In genomic region chr14:81511110-81511900, GRCh38 we compare ENCODE assay signal across 21 cellular contexts. TPM values are rescaled to one million over a fixed set of nuclear protein-coding genes. Genes with fewer than 3 reads are reported as not detected.
DNase-seq lines count a peak whose midpoint lies in the region; ATAC-seq and TF ChIP-seq lines count a peak whose summit lies in the region.
"Had no signal": no experiment of that assay in that cellular context is flagged by ENCODE, and none has a peak within 500 bp of the region (broad histone marks: within the 10 kb centered on the region; RNA-seq: fewer than 3 reads in every experiment).

No MANE protein-coding gene starts in this region.

- peaks cover 0 to 81% (median 27%) of the 10 kb centered on the region in 3 donors for H3K36me3 Mint-ChIP-seq in naive thymus-derived CD8-positive, alpha-beta T cell
- H3K36me3 Mint-ChIP-seq in glutamatergic neuron (ENCODE audit: unreplicated experiment): peaks cover 26% of the 10 kb centered on the region

- H3K9me3 Mint-ChIP-seq in naive thymus-derived CD8-positive, alpha-beta T cell: no peaks in the 10 kb centered on the region
- H3K9me3 Mint-ChIP-seq in glutamatergic neuron (ENCODE audit: unreplicated experiment): no peaks in the 10 kb centered on the region
- H3K9me3 Mint-ChIP-seq: activated B cell treated with CpG ODN at 0.5 μM for 24 hours; activated T-helper 2 cell treated with anti-CD3 and anti-CD28 coated beads, Interferon-gamma antibody, Interleukin-2, Interleukin-4, amounts not matched to agents 10 μg/mL and 5 μg/mL and 100 μg/mL, durations not matched to agents 14 hours and 24 hours and 36 hours; naive B cell; T-helper 1 cell treated with Interleukin-12 subunit alpha and Interleukin-12 subunit beta and Interleukin-4 antibody, amounts not matched to agents 30 μg/mL and 1 μg/mL, for 36 hours had no signal

- no peaks in the 10 kb centered on the region for H3K27me3 Mint-ChIP-seq in naive thymus-derived CD8-positive, alpha-beta T cell
- no peaks in the 10 kb centered on the region for H3K27me3 Mint-ChIP-seq in glutamatergic neuron (ENCODE audit: unreplicated experiment)
- H3K27me3 Mint-ChIP-seq: activated B cell treated with CpG ODN at 0.5 μM for 24 hours, naive B cell had no signal

- peaks cover 25 to 65% (median 43%) of the 10 kb centered on the region in 4 donors for H3K4me1 Mint-ChIP-seq in naive thymus-derived CD8-positive, alpha-beta T cell
- peaks cover 21% of the 10 kb centered on the region for H3K4me1 Mint-ChIP-seq in glutamatergic neuron (ENCODE audit: low read depth, unreplicated experiment)

- H3K27ac Mint-ChIP-seq in naive thymus-derived CD8-positive, alpha-beta T cell: peak overlapping the region in 7 of 10 donors; percentile 1 to 69 (median 49)
- H3K27ac Mint-ChIP-seq in glutamatergic neuron (ENCODE audit: unreplicated experiment): no peak overlapping the region
- H3K27ac Mint-ChIP-seq: activated B cell treated with CpG ODN at 0.5 μM for 24 hours; activated CD8-positive, alpha-beta T cell treated with anti-CD3 and anti-CD28 coated beads, Interleukin-2, amount 10 ng/mL, durations not matched to agents 7 days and 5 days; activated T-helper 2 cell treated with anti-CD3 and anti-CD28 coated beads, Interferon-gamma antibody, Interleukin-2, Interleukin-4, amounts not matched to agents 10 μg/mL and 5 μg/mL and 100 μg/mL, durations not matched to agents 14 hours and 24 hours and 36 hours; T-helper 1 cell treated with Interleukin-12 subunit alpha and Interleukin-12 subunit beta and Interleukin-4 antibody, amounts not matched to agents 30 μg/mL and 1 μg/mL, for 36 hours had no signal

- ATAC-seq in GM18868 (IDR thresholded peaks at IDR 0.05; ENCODE audit: unreplicated experiment) (peak; percentile 52), GM21825 (IDR thresholded peaks at IDR 0.05; ENCODE audit: unreplicated experiment) (no peak)
- no peak for ATAC-seq in naive thymus-derived CD8-positive, alpha-beta T cell
- ATAC-seq: activated CD8-positive, alpha-beta T cell treated with anti-CD3 and anti-CD28 coated beads, Interleukin-2, amount 10 ng/mL, durations not matched to agents 7 days and 5 days; esophagus mucosa; Right ventricle myocardium inferior had no signal

- H3K4me3 Mint-ChIP-seq in naive thymus-derived CD8-positive, alpha-beta T cell: no peak overlapping the region
- H3K4me3 Mint-ChIP-seq in glutamatergic neuron (ENCODE audit: unreplicated experiment): no peak overlapping the region
- H3K4me3 Mint-ChIP-seq: activated B cell treated with CpG ODN at 0.5 μM for 24 hours; activated CD8-positive, alpha-beta T cell treated with anti-CD3 and anti-CD28 coated beads, Interleukin-2, amount 10 ng/mL, durations not matched to agents 7 days and 5 days; naive B cell; T-helper 1 cell treated with Interleukin-12 subunit alpha and Interleukin-12 subunit beta and Interleukin-4 antibody, amounts not matched to agents 30 μg/mL and 1 μg/mL, for 36 hours had no signal

- DNase-seq in CD1c-positive myeloid dendritic cell (ENCODE audit: extremely low spot score) (peak; percentile 49), amniotic epithelial cell (ENCODE audit: low read depth) (peak; percentile 69), HCEC 1CT (no peak), DMS 273 treated with DMSO at 0.1 percent for 48 hours (lab: John Stamatoyannopoulos, UW) (no peak), glutamatergic neuron (no peak)
- no peak for DNase-seq in naive thymus-derived CD8-positive, alpha-beta T cell
- DNase-seq: activated B cell treated with CpG ODN at 0.5 μM for 24 hours; activated CD8-positive, alpha-beta T cell treated with anti-CD3 and anti-CD28 coated beads, Interleukin-2, amount 10 ng/mL, durations not matched to agents 7 days and 5 days; BE2C; DMS53; lower lobe of right lung; MG63; naive B cell; NCI-H1930; stimulated activated CD4-positive, alpha-beta T cell treated with anti-CD3 and anti-CD28 coated beads, Interleukin-12 subunit alpha, Interleukin-12 subunit beta, amount 100 ng/mL, for 4 hours had no signal

- POLR2A ChIA-PET in naive thymus-derived CD8-positive, alpha-beta T cell (lab: Charles Lee): no interaction called here

- TF ChIP-seq CTCF in glutamatergic neuron (IDR thresholded peaks at IDR 0.05; ENCODE audit: partially characterized antibody, unreplicated experiment): no peak

RNA-seq across cellular contexts. Expression of gene SEL1L, which starts 22.3 kb away (rescaled TPM):
- total RNA-seq in naive thymus-derived CD8-positive, alpha-beta T cell: 10 to 100 TPM; 56.7 to 58.0 TPM
- 10 to 100 TPM; 12.0 to 22.9 (median 16.2) TPM for polyA plus RNA-seq in naive thymus-derived CD8-positive, alpha-beta T cell
- 43.1 TPM for total RNA-seq in glutamatergic neuron (ENCODE audit: unreplicated experiment)

Comparison
In these comparisons a context has a peak if more than half of its experiments do, and no peak if none do; other contexts are left out.
1. DNase-seq: peak in CD1c-positive myeloid dendritic cell (single experiment) and amniotic epithelial cell (single experiment); none in naive thymus-derived CD8-positive, alpha-beta T cell (0 of 10), HCEC 1CT (single experiment), DMS 273 treated with DMSO at 0.1 percent for 48 hours (single experiment) and glutamatergic neuron (single experiment).